ENCODE assay signal across 14 cellular contexts in the genomic region with DNA sequence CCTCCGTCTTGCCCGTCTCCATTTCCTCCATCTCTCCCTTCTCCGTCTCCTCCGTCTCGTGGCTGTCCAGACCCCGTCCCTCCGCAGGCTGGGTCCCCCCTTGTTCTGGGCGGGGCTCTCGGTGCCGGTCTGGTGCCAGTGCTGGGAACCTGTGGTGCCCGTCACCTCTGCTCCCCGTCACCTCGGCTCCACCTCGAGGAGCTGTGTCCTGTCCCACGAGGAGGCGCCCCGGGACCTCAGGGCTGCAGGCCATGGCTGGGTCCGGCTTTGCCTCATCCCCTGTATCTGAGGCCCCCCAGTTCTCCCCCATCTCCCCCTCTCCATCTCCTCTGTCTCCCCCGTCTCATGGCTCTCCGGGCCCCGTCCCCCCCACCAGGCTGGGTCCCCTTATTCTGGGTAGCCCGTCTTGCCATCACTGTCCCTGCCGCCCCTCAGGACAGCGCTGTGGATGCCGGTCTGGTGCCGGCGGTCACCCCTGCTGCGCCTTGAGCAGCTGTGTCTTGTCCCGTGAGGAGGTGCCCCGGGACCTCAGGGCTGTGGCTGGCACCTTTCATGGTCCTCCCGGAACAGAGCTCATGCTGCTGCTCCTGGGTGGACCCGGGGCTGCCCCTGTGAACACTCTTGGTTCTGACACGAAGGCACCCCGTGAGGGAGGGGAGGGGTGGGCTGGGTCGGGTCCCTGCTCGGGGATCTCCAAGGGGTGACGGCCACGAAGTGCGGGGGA. TPM values are rescaled to one million over a fixed set of nuclear protein-coding genes. Genes with fewer than 3 reads are reported as not detected.
A peak's percentile ranks its signal among the peaks of the same experiment; 100 is the strongest.
DNase-seq lines count a peak whose midpoint lies in the region; ATAC-seq and TF ChIP-seq lines count a peak whose summit lies in the region.
"Had no signal": no experiment of that assay in that cellular context is flagged by ENCODE, and none has a peak within 500 bp of the region (broad histone marks: within the 10 kb centered on the region; RNA-seq: fewer than 3 reads in every experiment).

No MANE protein-coding gene starts in this region.

- H3K9me3 Mint-ChIP-seq in CD4-positive, alpha-beta T cell: no peaks in the 10 kb centered on the region
- no peaks in the 10 kb centered on the region for H3K9me3 Mint-ChIP-seq in osteocyte (ENCODE audit: unreplicated experiment)

- peak in 1 of 10 experiments; percentile 0 for DNase-seq in CD4-positive, alpha-beta T cell
- DNase-seq in left ventricle myocardium inferior: peak; percentile 15
- DNase-seq in osteocyte (ENCODE audit: extremely low spot score, unreplicated experiment): no peak
- no peak for DNase-seq in SIG-M5 treated with dmso at 0.1 percent for 504 hours (lab: John Stamatoyannopoulos, UW; ENCODE audit: unreplicated experiment)
- no peak for DNase-seq in AG20443 (ENCODE audit: low spot score)
- DNase-seq in amygdala (lab: John Stamatoyannopoulos, UW): no peak
- DNase-seq: Caco-2; NCI-H1048; stimulated activated CD4-positive, alpha-beta T cell treated with anti-CD3 and anti-CD28 coated beads, Interleukin-2, amount 100 ng/mL, for 24 hours had no signal

- H3K27me3 ChIP-seq in CD4-positive, alpha-beta T cell (ENCODE audit: control insufficient read depth, insufficient read depth, low read length): peaks cover 10% of the 10 kb centered on the region
- H3K27me3 ChIP-seq in HUES6 (ENCODE audit: control insufficient read depth, insufficient read depth, low read length): no peaks in the 10 kb centered on the region
- H3K27me3 ChIP-seq in left ventricle myocardium inferior (ENCODE audit: low read depth): peaks cover 24% of the 10 kb centered on the region

- H3K9ac ChIP-seq in HUES6 (ENCODE audit: low read length): peak overlapping the region; percentile 73

- H3K4me1 ChIP-seq in HUES6 (ENCODE audit: control insufficient read depth, insufficient read depth, low read length) (no peaks in the 10 kb centered on the region), left ventricle myocardium inferior (peaks cover 16% of the 10 kb centered on the region)
- H3K4me1 ChIP-seq: Caco-2 had no signal

- H3K27me3 Mint-ChIP-seq in CD4-positive, alpha-beta T cell: no peaks in the 10 kb centered on the region
- H3K27me3 Mint-ChIP-seq in osteocyte (ENCODE audit: unreplicated experiment): no peaks in the 10 kb centered on the region

- H3K27ac Mint-ChIP-seq in CD4-positive, alpha-beta T cell: no peak overlapping the region
- H3K27ac Mint-ChIP-seq in osteocyte (ENCODE audit: unreplicated experiment): peak overlapping the region; percentile 34

- POLR2A ChIA-PET in CD4-positive, alpha-beta T cell (lab: Charles Lee): no interaction called here

- H3K4me3 Mint-ChIP-seq in CD4-positive, alpha-beta T cell: peak overlapping the region; percentile 34
- peak overlapping the region; percentile 18 for H3K4me3 Mint-ChIP-seq in osteocyte (ENCODE audit: unreplicated experiment)

- intact Hi-C loops in CD4-positive, alpha-beta T cell (cut with DNase I, micrococcal nuclease): no loop called here
- intact Hi-C loops in left ventricle myocardium inferior (cut with micrococcal nuclease): no loop called here

- H3K36me3 ChIP-seq in HUES6 (ENCODE audit: control insufficient read depth, insufficient read depth, low read length) (peaks cover 29% of the 10 kb centered on the region), left ventricle myocardium inferior (peaks cover 37% of the 10 kb centered on the region)

- H3K4me3 ChIP-seq in HUES6 (ENCODE audit: low read depth, low read length) (peak overlapping the region; percentile 56), left ventricle myocardium inferior (peak overlapping the region; percentile 48)
- H3K4me3 ChIP-seq: SJSA1 had no signal

- no peak overlapping the region for H3K27ac ChIP-seq in CD4-positive, alpha-beta T cell (ENCODE audit: low read depth, low read length)
- H3K27ac ChIP-seq in HUES6 (ENCODE audit: low read depth, low read length) (no peak overlapping the region), left ventricle myocardium inferior (replicated peaks) (no peak overlapping the region)
- H3K27ac ChIP-seq: neutrophil, SJSA1, VCaP had no signal

- peaks cover 7% of the 10 kb centered on the region for H3K36me3 Mint-ChIP-seq in CD4-positive, alpha-beta T cell (ENCODE audit: low read depth)
- H3K36me3 Mint-ChIP-seq in osteocyte (ENCODE audit: unreplicated experiment): peaks cover 8% of the 10 kb centered on the region

- ATAC-seq in CD4-positive, alpha-beta T cell (ENCODE audit: poor library complexity): no peak
- ATAC-seq in HG02973 (IDR thresholded peaks at IDR 0.05; ENCODE audit: unreplicated experiment): no peak

- CTCF ChIA-PET in CD4-positive, alpha-beta T cell (lab: Charles Lee): no interaction called here

- H3K4me1 Mint-ChIP-seq in CD4-positive, alpha-beta T cell (ENCODE audit: low read depth): no peaks in the 10 kb centered on the region
- peaks cover 7% of the 10 kb centered on the region for H3K4me1 Mint-ChIP-seq in osteocyte (ENCODE audit: unreplicated experiment)

- H3K9me3 ChIP-seq in CD4-positive, alpha-beta T cell (ENCODE audit: control insufficient read depth, low read length): no peaks in the 10 kb centered on the region
- H3K9me3 ChIP-seq in HUES6 (ENCODE audit: control insufficient read depth, insufficient read depth, low read depth, low read length): 0 out of 2 replicates have a peak, but pooled peaks cover 3% of the 10 kb centered on the region
- H3K9me3 ChIP-seq in left ventricle myocardium inferior (replicated peaks): no peaks in the 10 kb centered on the region
- H3K9me3 ChIP-seq: neutrophil had no signal

- no peak for TF ChIP-seq CTCF in CD4-positive, alpha-beta T cell (IDR thresholded peaks at IDR 0.05)
- TF ChIP-seq CTCF in left ventricle myocardium inferior (IDR thresholded peaks at IDR 0.05; ENCODE audit: borderline replicate concordance) (no peak), osteocyte (IDR thresholded peaks at IDR 0.05) (no peak)

RNA-seq across cellular contexts. Expression of gene GTPBP6, which starts 13.3 kb away (rescaled TPM):
- 10 to 100 TPM; 53.5 to 53.9 TPM for total RNA-seq in CD4-positive, alpha-beta T cell
- total RNA-seq in left ventricle myocardium inferior: 51.1 TPM
- total RNA-seq in osteocyte: 47.5 and 49.9 TPM in 2 replicates

RNA-seq across cellular contexts. Expression of gene PLCXD1, which starts 50.8 kb away (rescaled TPM):
- total RNA-seq in CD4-positive, alpha-beta T cell: 10 to 100 TPM; 33.0 to 35.8 TPM
- total RNA-seq in left ventricle myocardium inferior (4.0 TPM), osteocyte (10.9 and 12.1 TPM in 2 replicates)

RNA-seq across cellular contexts. Expression of gene PPP2R3B, which starts 54.8 kb away (rescaled TPM):
- 10 to 100 TPM; 12.1 to 14.0 TPM for total RNA-seq in CD4-positive, alpha-beta T cell
- total RNA-seq in left ventricle myocardium inferior (170 TPM), osteocyte (28.2 and 32.9 TPM in 2 replicates)
